Comparison of ENCODE assay signal across 11 cellular contexts in the genomic region with DNA sequence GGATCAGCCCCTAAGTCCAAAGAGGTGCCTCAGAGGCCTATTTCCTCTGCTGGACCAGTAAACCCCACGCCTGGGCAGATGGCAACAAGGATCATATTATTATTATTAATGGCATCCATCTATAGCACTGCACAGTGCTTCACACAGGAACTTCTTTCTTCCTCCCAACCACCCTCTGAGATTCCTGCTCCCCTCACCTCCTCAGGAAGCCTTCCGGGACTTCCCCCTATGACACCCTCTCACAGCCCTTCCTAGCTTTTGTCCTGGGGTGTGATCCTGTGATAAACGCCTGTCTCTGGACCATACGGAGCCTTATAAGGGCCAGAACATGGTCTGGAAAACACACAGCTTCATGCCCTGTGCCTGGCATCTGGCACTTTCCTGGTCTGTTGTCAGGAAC. TPM values are rescaled to one million over a fixed set of nuclear protein-coding genes. Genes with fewer than 3 reads are reported as not detected.
A peak's percentile ranks its signal among the peaks of the same experiment; 100 is the strongest.
DNase-seq lines count a peak whose midpoint lies in the region; ATAC-seq, FAIRE-seq and TF ChIP-seq lines count a peak whose summit lies in the region.
"Had no signal": no experiment of that assay in that cellular context is flagged by ENCODE, and none has a peak within 500 bp of the region (broad histone marks: within the 10 kb centered on the region; RNA-seq: fewer than 3 reads in every experiment).

No MANE protein-coding gene starts in this region.

- POLR2A ChIA-PET in GM12878 (lab: Charles Lee): interaction anchor here (0.5 to 1.1 kb wide), 2 partner anchors 60 to 271 kb away, joined by 3 to 4 read pairs; no protein-coding TSS in a partner anchor
- POLR2A ChIA-PET in naive thymus-derived CD8-positive, alpha-beta T cell (lab: Charles Lee): interaction anchor here (1.0 to 7.3 kb wide), 4 partner anchors 13 to 590 kb away, joined by 3 to 70 read pairs (median 17); partner anchors contain the start of gene FBXO6

- H3K27ac ChIP-seq in BLaER1 (no peak overlapping the region), GM12878 (ENCODE audit: control insufficient read depth, insufficient read depth) (no peak overlapping the region)
- H3K27ac ChIP-seq: esophagus squamous epithelium had no signal

- H3K4me3 Mint-ChIP-seq in IgD-negative memory B cell: peak overlapping the region; percentile 74 to 94 (median 84)
- peak overlapping the region; percentile 75 to 90 (median 84) for H3K4me3 Mint-ChIP-seq in naive thymus-derived CD8-positive, alpha-beta T cell

- ATAC-seq in GM12878: no peak
- ATAC-seq in naive thymus-derived CD8-positive, alpha-beta T cell: no peak
- ATAC-seq: HepG2 had no signal

- no peak for TF ChIP-seq POLR2A in GM12878 (IDR thresholded peaks at IDR 0.05; ENCODE audit: low read depth, low read length)

- RAD21 ChIA-PET in GM12878 (lab: Charles Lee; ENCODE audit: unreplicated experiment): interaction anchor here (0.9 to 3.3 kb wide), 8 partner anchors 13 to 97 kb away, joined by 3 to 25 read pairs (median 5); partner anchors contain the start of gene FBXO6

- H3K27me3 ChIP-seq in BLaER1: peaks cover 44% of the 10 kb centered on the region
- H3K27me3 ChIP-seq in GM12878 (replicated peaks in 1 of 2; ENCODE audit: control insufficient read depth in 2 of 2, insufficient read depth in 2 of 2, low read length in 1 of 2): no peaks in the 10 kb centered on the region; a peak in 2 of 4 replicates

- H3K9me3 ChIP-seq in BLaER1 (no peaks in the 10 kb centered on the region), GM12878 (replicated peaks; ENCODE audit: control insufficient read depth, insufficient read depth, low read length) (no peaks in the 10 kb centered on the region)
- H3K9me3 ChIP-seq: esophagus squamous epithelium had no signal

- FAIRE-seq in GM12878 (lab: Jason Lieb, UNC): no peak
- FAIRE-seq: HepG2 had no signal

- in situ Hi-C loops in GM12878 (cut with MboI): no loop called here

- peaks cover 0 to 26% (median 18%) of the 10 kb centered on the region in 3 donors for H3K4me1 Mint-ChIP-seq in IgD-negative memory B cell
- H3K4me1 Mint-ChIP-seq in naive thymus-derived CD8-positive, alpha-beta T cell: peaks cover 12 to 39% (median 34%) of the 10 kb centered on the region in 4 donors

- peaks cover 1% of the 10 kb centered on the region for H3K27me3 Mint-ChIP-seq in IgD-negative memory B cell
- no peaks in the 10 kb centered on the region for H3K27me3 Mint-ChIP-seq in naive thymus-derived CD8-positive, alpha-beta T cell

- no peak overlapping the region for H3K4me3 ChIP-seq in BLaER1
- no peak overlapping the region for H3K4me3 ChIP-seq in GM12878

- H3K4me2 ChIP-seq in BLaER1 (peak overlapping the region; percentile 65), GM12878 (ENCODE audit: control insufficient read depth, insufficient read depth) (peak overlapping the region; percentile 28; the same call in 1 of the 2 replicates)

- H3K79me2 ChIP-seq in GM12878 (ENCODE audit: control insufficient read depth, insufficient read depth, low read length): no peaks in the 10 kb centered on the region

- peaks cover 44% of the 10 kb centered on the region for H3K4me1 ChIP-seq in BLaER1
- H3K4me1 ChIP-seq in GM12878 (ENCODE audit: control insufficient read depth, insufficient read depth, low read length): peaks cover 5% of the 10 kb centered on the region

- H3K9ac ChIP-seq in BLaER1: no peak overlapping the region
- H3K9ac ChIP-seq in GM12878 (ENCODE audit: control insufficient read depth, insufficient read depth, low read length): no peak overlapping the region

- WGBS in GM12878 (ENCODE audit: insufficient coverage, insufficient replicate concordance, low lambda C conversion rate, missing lambda C conversion rate): 71% methylated on average over 4 of the region's 4 CpGs

- BruUV-seq in GM12878 (replicated peaks; lab: Mats Ljungman, UMichigan): no TSS peak

- peaks cover 9% of the 10 kb centered on the region for H4K20me1 ChIP-seq in BLaER1
- no peaks in the 10 kb centered on the region for H4K20me1 ChIP-seq in GM12878 (ENCODE audit: control insufficient read depth, insufficient read depth)

- peak overlapping the region in 2 of 3 donors; percentile 19 to 90 for H3K27ac Mint-ChIP-seq in IgD-negative memory B cell
- peak overlapping the region in 9 of 10 donors; percentile 49 to 87 (median 71) for H3K27ac Mint-ChIP-seq in naive thymus-derived CD8-positive, alpha-beta T cell

- no peak for TF ChIP-seq EP300 in GM12878 (IDR thresholded peaks at IDR 0.05; ENCODE audit: borderline replicate concordance in 1 of 2, control insufficient read depth in 1 of 2, low read depth in 2 of 2, low read length in 2 of 2)

- CTCF ChIA-PET in GM12878 (lab: Yijun Ruan, JAX): interaction anchor here (1.0 to 3.2 kb wide), 17 partner anchors 13 to 613 kb away, joined by 3 to 36 read pairs (median 6); partner anchors contain the start of genes AGTRAP and FBXO6

- H3K9me3 Mint-ChIP-seq in IgD-negative memory B cell: no peaks in the 10 kb centered on the region
- no peaks in the 10 kb centered on the region for H3K9me3 Mint-ChIP-seq in naive thymus-derived CD8-positive, alpha-beta T cell

- no peak overlapping the region for H2AFZ ChIP-seq in GM12878 (ENCODE audit: control insufficient read depth, low read depth, low read length)

- TF ChIP-seq RAD21 in GM12878 (IDR thresholded peaks at IDR 0.05; ENCODE audit: insufficient read depth, low read depth, low read length): no peak

- DNase-seq in GM12878 (ENCODE audit: low read depth, low spot score) (no peak), T-helper 9 cell (no peak), NCI-H1436 treated with DMSO at 0.1 percent for 48 hours (lab: John Stamatoyannopoulos, UW) (no peak), SIG-M5 treated with dmso at 0.1 percent for 504 hours (lab: John Stamatoyannopoulos, UW; ENCODE audit: unreplicated experiment) (no peak), NOMO-1 (lab: John Stamatoyannopoulos, UW; ENCODE audit: unreplicated experiment in 2 of 2) (no peak)
- no peak for DNase-seq in naive thymus-derived CD8-positive, alpha-beta T cell
- DNase-seq: GOT3 had no signal

- SMC1A ChIA-PET in GM12878 (lab: Charles Lee; ENCODE audit: uncharacterized antibody, unreplicated experiment): interaction anchor here (1.2 to 1.6 kb wide), 4 partner anchors 13 to 85 kb away, joined by 3 to 5 read pairs (median 4); partner anchors contain the start of genes AGTRAP and FBXO6

- H3K36me3 ChIP-seq in BLaER1 (no peaks in the 10 kb centered on the region), GM12878 (ENCODE audit: control insufficient read depth in 2 of 2, insufficient read depth in 2 of 2, low read length in 1 of 2) (no peaks in the 10 kb centered on the region)
- H3K36me3 ChIP-seq: esophagus squamous epithelium had no signal

- no peak for TF ChIP-seq CTCF in GM12878 (IDR thresholded peaks at IDR 0.05 in 2 of 3, conservative IDR thresholded peaks at IDR 0.05 in 1 of 3; ENCODE audit: control insufficient read depth in 2 of 3, extremely low read depth in 1 of 3, insufficient read depth in 1 of 3, low read depth in 3 of 3, low read length in 3 of 3)

- intact Hi-C loops in GM12878 (cut with micrococcal nuclease; ENCODE audit: unreplicated experiment): no loop called here

- peaks cover 1% of the 10 kb centered on the region for H3K36me3 Mint-ChIP-seq in IgD-negative memory B cell
- H3K36me3 Mint-ChIP-seq in naive thymus-derived CD8-positive, alpha-beta T cell: no peaks in the 10 kb centered on the region

RNA-seq across cellular contexts. Expression of gene FBXO2, which starts 3.2 kb away (rescaled TPM):
- polyA plus RNA-seq in IgD-negative memory B cell (18.0 TPM), GM12878 (2011; rRNA removed) (0.15 and 0.17 TPM in 2 replicates), GM12878 (2014; fragmentation: Illumina TruSeq; extraction: Trizol) (0.10 TPM in 1 of 2 replicates, not detected in the other), GM12878 (2014; fragmentation: Nextera tagmentation; extraction: Ambion mirVana) (under 1 TPM in 1 of 2 experiments, not detected in 1; 0.07 TPM), GM12878 (2014; rRNA removed) (0.22 and 0.56 TPM in 2 replicates), GM12878 (2016; fragmentation: Nextera tagmentation; extraction: Ambion mirVana) (under 1 TPM in 1 of 2 experiments, not detected in 1; 0.24 TPM)
- not detected in 2 replicates for total RNA-seq in GM12878 (2013; cell fraction: nucleolus; rRNA removed)
- total RNA-seq in GM12878 (2014; rRNA removed) (0.06 and 0.11 TPM in 2 replicates), GM12878 (2014; rRNA removed; fragmentation: Illumina TruSeq; extraction: Trizol) (not detected in 2 replicates), GM12878 (2021) (0.32 and 0.41 TPM in 2 replicates)
- polyA plus RNA-seq in GM12878 (2011; ENCODE audit: low read depth): 0.29 TPM
- 0.15 and 0.22 TPM in 2 replicates for polyA plus RNA-seq in GM12878 (2011; cell fraction: cytosol; rRNA removed)
- 0.30 and 0.38 TPM in 2 replicates for polyA plus RNA-seq in GM12878 (2011; cell fraction: nucleus; rRNA removed)
- polyA plus RNA-seq in GM12878 (2012): 0.49 and 0.93 TPM in 2 replicates
- 0.15 and 0.57 TPM in 2 replicates for polyA minus RNA-seq in GM12878 (2011; rRNA and poly(A)+ RNA removed)
- not detected in 2 replicates for polyA minus RNA-seq in GM12878 (2011; cell fraction: cytosol; rRNA and poly(A)+ RNA removed)
- not detected in 2 replicates for polyA minus RNA-seq in GM12878 (2011; cell fraction: nucleus; rRNA and poly(A)+ RNA removed)
- total RNA-seq in naive thymus-derived CD8-positive, alpha-beta T cell: 1 to 10 TPM; 2.5 to 3.8 TPM
- 1 to 10 TPM; 2.3 to 5.4 (median 3.6) TPM for polyA plus RNA-seq in naive thymus-derived CD8-positive, alpha-beta T cell

RNA-seq across cellular contexts. Expression of gene FBXO44, which starts 3.7 kb away (rescaled TPM):
- polyA plus RNA-seq in IgD-negative memory B cell (16.9 TPM), GM12878 (2011; rRNA removed) (4.1 and 6.3 TPM in 2 replicates), GM12878 (2014; fragmentation: Illumina TruSeq; extraction: Trizol) (1.1 and 4.0 TPM in 2 replicates), GM12878 (2014; fragmentation: Nextera tagmentation; extraction: Ambion mirVana) (1 to 10 TPM in 1 of 2 experiments, under 1 TPM in 1; 0.77 to 1.5 TPM), GM12878 (2014; rRNA removed) (17.5 and 22.4 TPM in 2 replicates), GM12878 (2016; fragmentation: Nextera tagmentation; extraction: Ambion mirVana) (10 to 100 TPM; 11.7 to 12.9 TPM)
- total RNA-seq in GM12878 (2013; cell fraction: nucleolus; rRNA removed): 28.0 and 33.3 TPM in 2 replicates
- total RNA-seq in GM12878 (2014; rRNA removed) (9.4 and 10.0 TPM in 2 replicates), GM12878 (2014; rRNA removed; fragmentation: Illumina TruSeq; extraction: Trizol) (4.2 and 4.8 TPM in 2 replicates), GM12878 (2021) (12.9 and 13.2 TPM in 2 replicates)
- polyA plus RNA-seq in GM12878 (2011; ENCODE audit: low read depth): 5.1 TPM
- 10.1 and 14.8 TPM in 2 replicates for polyA plus RNA-seq in GM12878 (2011; cell fraction: cytosol; rRNA removed)
- polyA plus RNA-seq in GM12878 (2011; cell fraction: nucleus; rRNA removed): 56.2 and 62.8 TPM in 2 replicates
- polyA plus RNA-seq in GM12878 (2012): 18.5 and 22.0 TPM in 2 replicates
- 5.9 and 11.3 TPM in 2 replicates for polyA minus RNA-seq in GM12878 (2011; rRNA and poly(A)+ RNA removed)
- 2.4 and 5.2 TPM in 2 replicates for polyA minus RNA-seq in GM12878 (2011; cell fraction: cytosol; rRNA and poly(A)+ RNA removed)
- 21.2 and 22.9 TPM in 2 replicates for polyA minus RNA-seq in GM12878 (2011; cell fraction: nucleus; rRNA and poly(A)+ RNA removed)
- 10 to 100 TPM; 54.3 to 55.7 TPM for total RNA-seq in naive thymus-derived CD8-positive, alpha-beta T cell
- polyA plus RNA-seq in naive thymus-derived CD8-positive, alpha-beta T cell: 10 to 100 TPM in 1 of 3 donors, 1 to 10 TPM in 2; 6.4 to 10.1 (median 9.5) TPM

RNA-seq across cellular contexts. Expression of gene FBXO6, which starts 13.0 kb away (rescaled TPM):
- polyA plus RNA-seq in IgD-negative memory B cell (24.2 TPM), GM12878 (2011; rRNA removed) (9.2 and 17.0 TPM in 2 replicates), GM12878 (2014; fragmentation: Illumina TruSeq; extraction: Trizol) (10.5 and 18.4 TPM in 2 replicates), GM12878 (2014; fragmentation: Nextera tagmentation; extraction: Ambion mirVana) (1 to 10 TPM; 6.0 to 9.3 TPM), GM12878 (2014; rRNA removed) (38.2 and 42.1 TPM in 2 replicates), GM12878 (2016; fragmentation: Nextera tagmentation; extraction: Ambion mirVana) (10 to 100 TPM; 26.7 to 32.4 TPM)
- 2.1 and 2.8 TPM in 2 replicates for total RNA-seq in GM12878 (2013; cell fraction: nucleolus; rRNA removed)
- total RNA-seq in GM12878 (2014; rRNA removed) (37.1 TPM in 2 replicates), GM12878 (2014; rRNA removed; fragmentation: Illumina TruSeq; extraction: Trizol) (15.7 and 16.8 TPM in 2 replicates), GM12878 (2021) (15.9 and 17.8 TPM in 2 replicates)
- 6.0 TPM for polyA plus RNA-seq in GM12878 (2011; ENCODE audit: low read depth)
- polyA plus RNA-seq in GM12878 (2011; cell fraction: cytosol; rRNA removed): 22.8 and 30.1 TPM in 2 replicates
- 7.0 and 8.4 TPM in 2 replicates for polyA plus RNA-seq in GM12878 (2011; cell fraction: nucleus; rRNA removed)
- polyA plus RNA-seq in GM12878 (2012): 10.7 and 13.9 TPM in 2 replicates
- 8.3 and 19.1 TPM in 2 replicates for polyA minus RNA-seq in GM12878 (2011; rRNA and poly(A)+ RNA removed)
- polyA minus RNA-seq in GM12878 (2011; cell fraction: cytosol; rRNA and poly(A)+ RNA removed): 5.1 TPM in 2 replicates
- 1.1 and 3.2 TPM in 2 replicates for polyA minus RNA-seq in GM12878 (2011; cell fraction: nucleus; rRNA and poly(A)+ RNA removed)
- total RNA-seq in naive thymus-derived CD8-positive, alpha-beta T cell: 1 to 10 TPM; 3.2 to 3.7 TPM
- 10 to 100 TPM; 12.9 to 22.2 (median 14.0) TPM for polyA plus RNA-seq in naive thymus-derived CD8-positive, alpha-beta T cell

RNA-seq across cellular contexts. Expression of gene MAD2L2, which starts 29.9 kb away (rescaled TPM):
- 49.1 TPM for polyA plus RNA-seq in IgD-negative memory B cell
- total RNA-seq in GM12878 (2013; cell fraction: nucleolus; rRNA removed): 28.5 and 28.7 TPM in 2 replicates
- 88.3 and 95.0 TPM in 2 replicates for total RNA-seq in GM12878 (2014; rRNA removed)
- total RNA-seq in GM12878 (2014; rRNA removed; fragmentation: Illumina TruSeq; extraction: Trizol): 32.8 and 37.2 TPM in 2 replicates
- total RNA-seq in GM12878 (2021): 58.0 and 59.1 TPM in 2 replicates
- 25.5 TPM for polyA plus RNA-seq in GM12878 (2011; ENCODE audit: low read depth)
- polyA plus RNA-seq in GM12878 (2011; rRNA removed): 33.2 and 48.3 TPM in 2 replicates
- 91.7 and 111 TPM in 2 replicates for polyA plus RNA-seq in GM12878 (2011; cell fraction: cytosol; rRNA removed)
- 79.7 and 86.5 TPM in 2 replicates for polyA plus RNA-seq in GM12878 (2011; cell fraction: nucleus; rRNA removed)
- 46.9 and 51.3 TPM in 2 replicates for polyA plus RNA-seq in GM12878 (2012)
- 21.5 and 42.6 TPM in 2 replicates for polyA plus RNA-seq in GM12878 (2014; fragmentation: Illumina TruSeq; extraction: Trizol)
- 1 to 10 TPM; 3.5 to 8.0 TPM for polyA plus RNA-seq in GM12878 (2014; fragmentation: Nextera tagmentation; extraction: Ambion mirVana)
- 80.5 and 85.1 TPM in 2 replicates for polyA plus RNA-seq in GM12878 (2014; rRNA removed)
- 10 to 100 TPM; 75.4 to 86.5 TPM for polyA plus RNA-seq in GM12878 (2016; fragmentation: Nextera tagmentation; extraction: Ambion mirVana)
- polyA minus RNA-seq in GM12878 (2011; rRNA and poly(A)+ RNA removed): 35.5 and 55.6 TPM in 2 replicates
- polyA minus RNA-seq in GM12878 (2011; cell fraction: cytosol; rRNA and poly(A)+ RNA removed): 14.3 and 15.2 TPM in 2 replicates
- 20.7 and 30.7 TPM in 2 replicates for polyA minus RNA-seq in GM12878 (2011; cell fraction: nucleus; rRNA and poly(A)+ RNA removed)
- 10 to 100 TPM; 19.7 to 21.3 TPM for total RNA-seq in naive thymus-derived CD8-positive, alpha-beta T cell
- 10 to 100 TPM; 52.2 to 66.1 (median 54.2) TPM for polyA plus RNA-seq in naive thymus-derived CD8-positive, alpha-beta T cell

RNA-seq across cellular contexts. Expression of gene DRAXIN, which starts 40.5 kb away (rescaled TPM):
- polyA plus RNA-seq in IgD-negative memory B cell (0.13 TPM), GM12878 (2011; rRNA removed) (0.01 TPM in 2 replicates), GM12878 (2014; fragmentation: Illumina TruSeq; extraction: Trizol) (not detected in 2 replicates), GM12878 (2014; fragmentation: Nextera tagmentation; extraction: Ambion mirVana) (under 1 TPM in 1 of 2 experiments, not detected in 1; 0.02 TPM), GM12878 (2014; rRNA removed) (0.01 TPM in 2 replicates), GM12878 (2016; fragmentation: Nextera tagmentation; extraction: Ambion mirVana) (under 1 TPM; 0.03 to 0.04 TPM)
- total RNA-seq in GM12878 (2013; cell fraction: nucleolus; rRNA removed): not detected in 2 replicates
- total RNA-seq in GM12878 (2014; rRNA removed) (not detected in 2 replicates), GM12878 (2014; rRNA removed; fragmentation: Illumina TruSeq; extraction: Trizol) (0.04 and 0.05 TPM in 2 replicates), GM12878 (2021) (0.05 TPM in 1 of 2 replicates, not detected in the other)
- not detected for polyA plus RNA-seq in GM12878 (2011; ENCODE audit: low read depth)
- 0.01 and 0.02 TPM in 2 replicates for polyA plus RNA-seq in GM12878 (2011; cell fraction: cytosol; rRNA removed)
- 0.04 TPM in 1 of 2 replicates, not detected in the other for polyA plus RNA-seq in GM12878 (2011; cell fraction: nucleus; rRNA removed)
- 0.05 and 0.06 TPM in 2 replicates for polyA plus RNA-seq in GM12878 (2012)
- polyA minus RNA-seq in GM12878 (2011; rRNA and poly(A)+ RNA removed): not detected in 2 replicates
- not detected in 2 replicates for polyA minus RNA-seq in GM12878 (2011; cell fraction: cytosol; rRNA and poly(A)+ RNA removed)
- polyA minus RNA-seq in GM12878 (2011; cell fraction: nucleus; rRNA and poly(A)+ RNA removed): not detected in 2 replicates
- under 1 TPM; 0.22 to 0.29 TPM for total RNA-seq in naive thymus-derived CD8-positive, alpha-beta T cell
- polyA plus RNA-seq in naive thymus-derived CD8-positive, alpha-beta T cell: under 1 TPM; 0.07 to 0.29 (median 0.14) TPM
- total RNA-seq: esophagus squamous epithelium had no signal
- polyA plus RNA-seq: HepG2 had no signal
